In genomic region chr4:154503598-154503997, GRCh38 we compare ENCODE assay signal across 9 cellular contexts. TPM values are rescaled to one million over a fixed set of nuclear protein-coding genes. Genes with fewer than 3 reads are reported as not detected.
DNase-seq lines count a peak whose midpoint lies in the region; ATAC-seq, FAIRE-seq and TF ChIP-seq lines count a peak whose summit lies in the region.
"Had no signal": no experiment of that assay in that cellular context is flagged by ENCODE, and none has a peak within 500 bp of the region (broad histone marks: within the 10 kb centered on the region; RNA-seq: fewer than 3 reads in every experiment).

No MANE protein-coding gene starts in this region.

- POLR2A ChIA-PET in GM10248 (lab: Yijun Ruan, JAX), result no interaction called here

- TF ChIP-seq CTCF in GM10248 (IDR thresholded peaks at IDR 0.05; ENCODE audit: control extremely low read depth, extremely low read depth, low read depth, missing control alignments), result peak; percentile 45
- peak; percentile 63 for TF ChIP-seq CTCF in cardiac fibroblast (IDR thresholded peaks at IDR 0.05; ENCODE audit: low read depth, low read length)
- TF ChIP-seq CTCF in pancreas (IDR thresholded peaks at IDR 0.05), result peak in 3 of 4 donors; percentile 9 to 29 (median 16)

- 6% methylated on average over 1 of the region's 1 CpG for WGBS in pancreas, 2 donors

- no peak overlapping the region for H3K27ac Mint-ChIP-seq in activated T-cell treated with anti-CD3 and anti-CD28 coated beads, Interleukin-2, amount 50 U/mL, for 72 hours
- no peak overlapping the region for H3K27ac Mint-ChIP-seq in activated naive CD8-positive, alpha-beta T cell treated with anti-CD3 and anti-CD28 coated beads for 36 hours

- H3K4me3 ChIP-seq in cardiac fibroblast (replicated peaks in 1 of 2; ENCODE audit: low read depth in 2 of 2, low read length in 2 of 2) (no peak overlapping the region), pancreas (no peak overlapping the region)

- H3K9me3 Mint-ChIP-seq in activated T-cell treated with anti-CD3 and anti-CD28 coated beads, Interleukin-2, amount 50 U/mL, for 72 hours, result no peaks in the 10 kb centered on the region
- no peaks in the 10 kb centered on the region for H3K9me3 Mint-ChIP-seq in activated naive CD8-positive, alpha-beta T cell treated with anti-CD3 and anti-CD28 coated beads for 36 hours

- H3K36me3 Mint-ChIP-seq in activated T-cell treated with anti-CD3 and anti-CD28 coated beads, Interleukin-2, amount 50 U/mL, for 72 hours (ENCODE audit: insufficient read depth in 2 of 2), result no peaks in the 10 kb centered on the region
- no peaks in the 10 kb centered on the region for H3K36me3 Mint-ChIP-seq in activated naive CD8-positive, alpha-beta T cell treated with anti-CD3 and anti-CD28 coated beads for 36 hours

- H3K27ac ChIP-seq in pancreas, result no peak overlapping the region

- no peaks in the 10 kb centered on the region for H3K4me1 ChIP-seq in pancreas

- H3K4me3 Mint-ChIP-seq in activated T-cell treated with anti-CD3 and anti-CD28 coated beads, Interleukin-2, amount 50 U/mL, for 72 hours, result no peak overlapping the region
- no peak overlapping the region for H3K4me3 Mint-ChIP-seq in activated naive CD8-positive, alpha-beta T cell treated with anti-CD3 and anti-CD28 coated beads for 36 hours

- FAIRE-seq in pancreas (lab: Jason Lieb, UNC), result no peak

- ATAC-seq in pancreas, result no peak
- ATAC-seq in activated T-cell treated with anti-CD3 and anti-CD28 coated beads, Interleukin-2, amount 50 U/mL, for 72 hours (replicated peaks in 1 of 2), result no peak

- no peaks in the 10 kb centered on the region for H3K4me1 Mint-ChIP-seq in activated T-cell treated with anti-CD3 and anti-CD28 coated beads, Interleukin-2, amount 50 U/mL, for 72 hours (ENCODE audit: low read depth)
- no peaks in the 10 kb centered on the region for H3K4me1 Mint-ChIP-seq in activated naive CD8-positive, alpha-beta T cell treated with anti-CD3 and anti-CD28 coated beads for 36 hours

- peaks cover 50% of the 10 kb centered on the region for H3K27me3 Mint-ChIP-seq in activated T-cell treated with anti-CD3 and anti-CD28 coated beads, Interleukin-2, amount 50 U/mL, for 72 hours (ENCODE audit: low read depth)
- peaks cover 59% of the 10 kb centered on the region for H3K27me3 Mint-ChIP-seq in activated naive CD8-positive, alpha-beta T cell treated with anti-CD3 and anti-CD28 coated beads for 36 hours

- intact Hi-C loops in pancreas (cut with DNase I), result no loop called here

- H3K36me3 ChIP-seq in pancreas, result no peaks in the 10 kb centered on the region

- CTCF ChIA-PET in GM10248 (lab: Yijun Ruan, JAX), result interaction anchor here (0.7 to 1.7 kb wide), 5 partner anchors 10 to 121 kb away, joined by 3 to 4 read pairs (median 3); no protein-coding TSS in a partner anchor

- H3K9me3 ChIP-seq in pancreas, result no peaks in the 10 kb centered on the region

- H3K27me3 ChIP-seq in pancreas, result peaks cover 0 to 5% (median 2%) of the 10 kb centered on the region in 4 donors

- DNase-seq in GM10248 (ENCODE audit: extremely low spot score), result no peak
- peak; percentile 47 for DNase-seq in NAMALWA (ENCODE audit: low spot score)
- DNase-seq in cardiac fibroblast (ENCODE audit: low read depth in 2 of 2), result peak; percentile 21 to 32
- DNase-seq in pancreas, result no peak
- no peak for DNase-seq in activated CD4-positive, alpha-beta T cell treated with anti-CD3 and anti-CD28 coated beads, Interleukin-2, amount 50 U/mL, for 4 hours
- no peak for DNase-seq in NCI-H1417 treated with DMSO at 0.1 percent for 48 hours (lab: John Stamatoyannopoulos, UW)
- no peak for DNase-seq in activated T-cell treated with anti-CD3 and anti-CD28 coated beads, Interleukin-2, amount 50 U/mL, for 72 hours
- no peak for DNase-seq in activated naive CD8-positive, alpha-beta T cell treated with anti-CD3 and anti-CD28 coated beads for 36 hours
- DNase-seq: activated gamma-delta T cell treated with Interleukin-2 at 50 U/mL for 16 hours had no signal

RNA-seq across cellular contexts. Expression of gene DCHS2, which starts 12.0 kb away (rescaled TPM):
- total RNA-seq in pancreas, result under 1 TPM in 5 of 6 donors, not detected in 1; 0.06 to 0.16 (median 0.09) TPM
- under 1 TPM; 0.04 to 0.23 TPM for polyA plus RNA-seq in pancreas
- total RNA-seq in activated T-cell treated with anti-CD3 and anti-CD28 coated beads, Interleukin-2, amount 50 U/mL, for 72 hours, result not detected
- total RNA-seq in activated naive CD8-positive, alpha-beta T cell treated with anti-CD3 and anti-CD28 coated beads for 36 hours, result not detected

RNA-seq across cellular contexts. Expression of gene PLRG1, which starts 46.6 kb away (rescaled TPM):
- total RNA-seq in pancreas, result 10 to 100 TPM; 18.5 to 34.8 (median 30.5) TPM
- 10 to 100 TPM; 20.6 to 38.6 TPM for polyA plus RNA-seq in pancreas
- 100 to 1,000 TPM; 169 to 181 TPM for total RNA-seq in activated T-cell treated with anti-CD3 and anti-CD28 coated beads, Interleukin-2, amount 50 U/mL, for 72 hours
- total RNA-seq in activated naive CD8-positive, alpha-beta T cell treated with anti-CD3 and anti-CD28 coated beads for 36 hours, result 100 to 1,000 TPM; 150 to 152 TPM

RNA-seq across cellular contexts. Expression of gene FGB, which starts 59.2 kb away (rescaled TPM):
- total RNA-seq in pancreas, result 1 to 10 TPM in 2 of 6 donors, under 1 TPM in 2, not detected in 2; 0.20 to 6.6 (median 1.5) TPM
- 1 to 10 TPM in 1 of 2 donors, under 1 TPM in 1; 0.59 to 1.6 TPM for polyA plus RNA-seq in pancreas
- not detected for total RNA-seq in activated T-cell treated with anti-CD3 and anti-CD28 coated beads, Interleukin-2, amount 50 U/mL, for 72 hours
- not detected for total RNA-seq in activated naive CD8-positive, alpha-beta T cell treated with anti-CD3 and anti-CD28 coated beads for 36 hours

Comparison
In these comparisons a context has a peak if more than half of its experiments do, and no peak if none do; other contexts are left out.
1. DNase-seq: peak in NAMALWA (single experiment) and cardiac fibroblast (2 of 2); none in GM10248 (single experiment), pancreas (0 of 6), activated CD4-positive, alpha-beta T cell treated with anti-CD3 and anti-CD28 coated beads, Interleukin-2, amount 50 U/mL, for 4 hours (0 of 2), NCI-H1417 treated with DMSO at 0.1 percent for 48 hours (single experiment), activated T-cell treated with anti-CD3 and anti-CD28 coated beads, Interleukin-2, amount 50 U/mL, for 72 hours (0 of 2) and activated naive CD8-positive, alpha-beta T cell treated with anti-CD3 and anti-CD28 coated beads for 36 hours (single experiment).
2. RNA of gene PLRG1, which starts 46.6 kb away (total RNA-seq): 169 to 181 TPM in activated T-cell treated with anti-CD3 and anti-CD28 coated beads, Interleukin-2, amount 50 U/mL, for 72 hours and 150 to 152 TPM in activated naive CD8-positive, alpha-beta T cell treated with anti-CD3 and anti-CD28 coated beads for 36 hours; 18.5 to 34.8 TPM in pancreas; every median in the first group is over 4 times any median in the second.
3. Peak in every context shown above with its lines, with median percentiles within 50 percentile points of each other: CTCF ChIP-seq.